Comparison of ENCODE assay signal across 34 cellular contexts in the genomic region with DNA sequence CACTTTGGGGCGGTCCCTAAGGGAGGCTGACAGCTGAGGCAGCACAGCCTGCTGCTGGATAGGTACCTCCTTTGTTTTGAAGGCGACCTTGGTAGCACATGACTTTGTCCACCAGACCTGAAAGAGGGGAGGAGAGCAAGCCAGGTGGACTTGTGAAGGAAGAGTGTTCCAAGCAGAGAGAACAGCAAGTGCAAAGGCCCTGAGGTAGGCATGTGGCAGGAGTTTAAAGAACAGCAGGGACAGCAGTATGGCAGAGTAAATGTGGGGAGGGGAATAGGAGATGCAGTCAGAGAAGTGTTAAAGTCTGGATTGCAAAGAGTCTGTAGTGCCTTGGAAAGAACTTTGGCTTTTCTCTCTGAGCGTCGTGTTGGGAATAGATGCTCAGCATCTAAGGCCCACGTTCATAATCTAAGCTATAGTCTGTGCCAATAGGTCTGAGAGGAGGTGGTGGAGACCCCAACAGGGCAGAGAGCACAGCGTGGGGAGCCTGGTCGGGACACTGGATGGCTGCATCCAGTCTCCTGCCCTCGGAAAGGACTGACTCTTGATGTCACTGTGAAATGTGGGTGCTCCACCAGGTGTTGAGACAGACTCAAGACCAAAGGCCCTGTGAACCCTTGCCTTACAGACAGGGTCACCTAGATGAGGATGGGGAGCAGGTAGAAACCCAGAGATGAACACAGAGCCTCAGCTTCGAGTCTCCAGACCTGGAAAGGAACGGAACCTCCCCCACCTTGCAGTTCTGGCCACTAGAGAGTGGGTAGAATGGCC.
"Had no signal": no experiment of that assay in that cellular context is flagged by ENCODE, and none has a peak within 500 bp of the region (broad histone marks: within the 10 kb centered on the region; RNA-seq: fewer than 3 reads in every experiment).

No MANE protein-coding gene starts in this region.

- DNase-seq: activated CD4-positive, alpha-beta T cell treated with anti-CD3 and anti-CD28 coated beads for 1 hour; activated CD4-positive, alpha-beta T cell treated with anti-CD3 and anti-CD28 coated beads for 48 hours; activated CD4-positive, alpha-beta T cell treated with anti-CD3 and anti-CD28 coated beads, Interleukin-2, amount 50 U/mL, for 4 hours; activated CD4-positive, CD25-positive, alpha-beta regulatory T cell; activated CD8-positive, alpha-beta T cell treated with anti-CD3 and anti-CD28 coated beads, Interleukin-2, amount 10 ng/mL, durations not matched to agents 7 days and 5 days; activated gamma-delta T cell; activated naive CD4-positive, alpha-beta T cell treated with Interleukin-2 at 50 U/mL for 16 hours; activated naive CD8-positive, alpha-beta T cell treated with anti-CD3 and anti-CD28 coated beads, Interleukin-2, amount 10 ng/mL, durations not matched to agents 7 days and 5 days; activated T-cell treated with anti-CD3 and anti-CD28 coated beads, Interleukin-2, amount 50 U/mL, for 24 hours; amygdala; MM.1S; MV-4-11; NCI-H1092 treated with DMSO at 0.1 percent for 48 hours; NCI-H1417; NCI-H146; NCI-H187; NCI-H2029 treated with DMSO at 0.1 percent for 48 hours; NCI-H2171 treated with DMSO at 0.1 percent for 48 hours; NCI-H2227 treated with DMSO at 0.1 percent for 48 hours; NCI-H446 treated with DMSO at 0.1 percent for 48 hours; NCI-H69; NK-92 treated with Interleukin-12 subunit alpha and Interleukin-12 subunit beta, amount 100 ng/mL, for 24 hours; PC-3; Peyer's patch; RPMI8226; SHP77 treated with DMSO at 0.1 percent for 48 hours; SW 1271; T-helper 1 cell; T1000 had no signal

- H3K4me3 ChIP-seq: ascending aorta, Peyer's patch had no signal

- H3K27ac ChIP-seq: ascending aorta, KMS-11, Peyer's patch had no signal

- H3K4me3 Mint-ChIP-seq: activated CD8-positive, alpha-beta T cell treated with anti-CD3 and anti-CD28 coated beads, Interleukin-2, amount 10 ng/mL, durations not matched to agents 7 days and 5 days; activated naive CD4-positive, alpha-beta T cell treated with anti-CD3 and anti-CD28 coated beads, Interleukin-2, amount 50 U/mL, for 24 hours; activated naive CD8-positive, alpha-beta T cell treated with anti-CD3 and anti-CD28 coated beads, Interleukin-2, amount 10 ng/mL, durations not matched to agents 7 days and 5 days; activated T-cell treated with anti-CD3 and anti-CD28 coated beads, Interleukin-2, amount 50 U/mL, for 24 hours had no signal

- ATAC-seq: activated CD8-positive, alpha-beta T cell treated with anti-CD3 and anti-CD28 coated beads, Interleukin-2, amount 10 ng/mL, durations not matched to agents 7 days and 5 days; PC-3 had no signal

- H3K4me1 ChIP-seq: ascending aorta had no signal

- H3K27me3 Mint-ChIP-seq: activated naive CD4-positive, alpha-beta T cell treated with anti-CD3 and anti-CD28 coated beads, Interleukin-2, amount 50 U/mL, for 24 hours; activated naive CD8-positive, alpha-beta T cell treated with anti-CD3 and anti-CD28 coated beads, Interleukin-2, amount 10 ng/mL, durations not matched to agents 7 days and 5 days; activated T-cell treated with anti-CD3 and anti-CD28 coated beads, Interleukin-2, amount 50 U/mL, for 24 hours had no signal

- H3K36me3 ChIP-seq: ascending aorta, Peyer's patch, WERI-Rb-1 had no signal

- H3K27ac Mint-ChIP-seq: activated CD8-positive, alpha-beta T cell treated with anti-CD3 and anti-CD28 coated beads, Interleukin-2, amount 10 ng/mL, durations not matched to agents 7 days and 5 days; activated naive CD4-positive, alpha-beta T cell treated with anti-CD3 and anti-CD28 coated beads, Interleukin-2, amount 50 U/mL, for 24 hours; activated naive CD8-positive, alpha-beta T cell treated with anti-CD3 and anti-CD28 coated beads, Interleukin-2, amount 10 ng/mL, durations not matched to agents 7 days and 5 days; activated T-cell treated with anti-CD3 and anti-CD28 coated beads, Interleukin-2, amount 50 U/mL, for 24 hours; activated T-helper 2 cell treated with anti-CD3 and anti-CD28 coated beads, Interferon-gamma antibody, Interleukin-2, Interleukin-4, amounts not matched to agents 10 μg/mL and 5 μg/mL and 100 μg/mL, durations not matched to agents 14 hours and 24 hours and 36 hours had no signal

- H3K9me3 ChIP-seq: ascending aorta, Peyer's patch had no signal

- H3K9me3 Mint-ChIP-seq: activated naive CD4-positive, alpha-beta T cell treated with anti-CD3 and anti-CD28 coated beads, Interleukin-2, amount 50 U/mL, for 24 hours; activated naive CD8-positive, alpha-beta T cell treated with anti-CD3 and anti-CD28 coated beads, Interleukin-2, amount 10 ng/mL, durations not matched to agents 7 days and 5 days; activated T-cell treated with anti-CD3 and anti-CD28 coated beads, Interleukin-2, amount 50 U/mL, for 24 hours; activated T-helper 2 cell treated with anti-CD3 and anti-CD28 coated beads, Interferon-gamma antibody, Interleukin-2, Interleukin-4, amounts not matched to agents 10 μg/mL and 5 μg/mL and 100 μg/mL, durations not matched to agents 14 hours and 24 hours and 36 hours had no signal

- H3K27me3 ChIP-seq: ascending aorta, Peyer's patch had no signal
